In the genomic region with DNA sequence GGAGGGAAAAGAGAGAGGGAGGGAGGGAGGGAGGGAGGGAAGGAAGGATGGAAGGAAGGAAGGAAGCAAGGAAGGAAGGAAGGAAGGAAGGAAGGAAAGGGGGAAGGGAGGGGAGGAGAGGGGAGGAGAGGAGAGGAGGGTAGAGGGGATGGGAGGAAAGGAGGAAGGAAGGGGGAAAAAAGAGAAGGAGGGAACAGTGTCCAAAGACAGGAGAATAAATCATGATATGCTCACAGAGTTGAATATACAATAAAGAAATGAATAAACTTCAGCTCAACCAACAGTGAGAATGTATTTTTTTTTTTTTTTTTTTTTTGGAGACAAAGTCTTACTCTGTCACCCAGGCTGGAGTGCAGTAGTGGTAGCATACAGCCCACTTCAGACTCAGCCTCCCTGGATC, we compare ENCODE assay signal across 38 cellular contexts. TPM values are rescaled to one million over a fixed set of nuclear protein-coding genes. Genes with fewer than 3 reads are reported as not detected.
"Had no signal": no experiment of that assay in that cellular context is flagged by ENCODE, and none has a peak within 500 bp of the region (broad histone marks: within the 10 kb centered on the region; RNA-seq: fewer than 3 reads in every experiment).

No MANE protein-coding gene starts in this region.

- DNase-seq: Karpas-422, Kasumi-1, MG63, MM.1S, MV-4-11, NCI-H1048, NCI-H1092, NCI-H1092 treated with DMSO at 0.1 percent for 48 hours, NCI-H1105, NCI-H1105 treated with DMSO at 0.1 percent for 48 hours, NCI-H1417, NCI-H1417 treated with DMSO at 0.1 percent for 48 hours, NCI-H1436, NCI-H1436 treated with DMSO at 0.1 percent for 48 hours, NCI-H146, NCI-H1694, NCI-H1694 treated with DMSO at 0.1 percent for 48 hours, NCI-H187, NCI-H187 treated with DMSO at 0.1 percent for 48 hours, NCI-H1930, NCI-H2029, NCI-H2029 treated with DMSO at 0.1 percent for 48 hours, NCI-H2081, NCI-H2081 treated with DMSO at 0.1 percent for 48 hours, NCI-H2107, NCI-H2171, NCI-H2171 treated with DMSO at 0.1 percent for 48 hours, NCI-H2227 treated with DMSO at 0.1 percent for 48 hours, NCI-H226, NCI-H345, NCI-H446, NCI-H446 treated with DMSO at 0.1 percent for 48 hours, NCI-H510A, NCI-H510A treated with DMSO at 0.1 percent for 48 hours had no signal

- H3K36me3 ChIP-seq: MG63 had no signal

- H3K27me3 ChIP-seq: MG63 had no signal

- H3K4me3 ChIP-seq: MG63 had no signal

- H3K9me3 ChIP-seq: MG63 had no signal

RNA-seq across cellular contexts. Expression of a gene that starts 4.0 kb away (rescaled TPM):
- total RNA-seq: LHCN-M2, M059J, MCF 10A, NCI-H460 had no signal
